1 cellular context compared by ENCODE assay signal in the genomic region with DNA sequence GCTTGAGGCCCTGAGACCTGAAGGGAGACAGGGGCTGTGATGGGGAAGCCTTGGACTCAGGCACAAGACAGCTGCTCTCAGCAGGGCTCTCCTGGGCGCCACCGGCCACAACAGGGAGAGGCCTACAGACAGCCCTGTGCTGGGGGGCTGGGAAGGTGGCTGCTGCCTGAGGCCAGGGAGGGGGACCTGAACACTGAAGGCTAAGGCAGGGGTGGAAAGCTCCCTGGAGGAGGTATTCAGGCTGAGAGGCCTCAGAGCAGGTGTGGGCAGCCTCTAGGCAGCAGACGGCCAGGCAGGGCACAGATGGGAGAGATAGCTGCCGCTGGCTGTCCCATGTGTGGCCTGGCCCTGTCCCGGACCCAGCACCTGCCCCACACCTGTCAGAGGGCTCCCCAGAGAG.
TF ChIP-seq lines count a peak whose summit lies in the region.

No MANE protein-coding gene starts in this region.

TF ChIP-seq in SK-N-SH treated with all-trans-retinoic acid at 6 μM for 48 hours, 23 proteins besides CTCF, POLR2A, EP300 and RAD21 (continued from another document):
- TF ChIP-seq PPARA (CRISPR knock-in tag; IDR thresholded peaks at IDR 0.05; ENCODE audit: borderline replicate concordance) (no peak), ZNF70 (CRISPR knock-in tag; IDR thresholded peaks at IDR 0.05) (no peak), ISL1 (CRISPR knock-in tag; IDR thresholded peaks at IDR 0.05) (no peak)
